Comparison of ENCODE assay signal across 1 cellular context in genomic region chr3:59734061-59734460, GRCh38.
TF ChIP-seq lines count a peak whose summit lies in the region.

No MANE protein-coding gene starts in this region.

TF ChIP-seq in K562, 482 proteins besides CTCF, POLR2A, EP300 and RAD21 (continued from another document):
- no peak for TF ChIP-seq ZNF407 (IDR thresholded peaks at IDR 0.05; ENCODE audit: low read depth)
TF ChIP-seq in K562: peak in this region for 5.
